Comparison of ENCODE assay signal across 15 cellular contexts in genomic region chr16:84581161-84581560, GRCh38.
"Had no signal": no experiment of that assay in that cellular context is flagged by ENCODE, and none has a peak within 500 bp of the region (broad histone marks: within the 10 kb centered on the region; RNA-seq: fewer than 3 reads in every experiment).

No MANE protein-coding gene starts in this region.

- H3K27me3 Mint-ChIP-seq: activated CD4-positive, alpha-beta T cell treated with anti-CD3 and anti-CD28 coated beads, Interleukin-2, amount 10 ng/mL, durations not matched to agents 7 days and 5 days had no signal

- H3K27me3 ChIP-seq: body of pancreas, gastrocnemius medialis, heart right ventricle, tibial artery had no signal

- H3K27ac ChIP-seq: coronary artery, gastrocnemius medialis, heart right ventricle, tibial artery, WERI-Rb-1 had no signal

- H3K4me3 ChIP-seq: body of pancreas, coronary artery, gastrocnemius medialis, heart right ventricle, tibial artery had no signal

- H3K9me3 Mint-ChIP-seq: activated CD4-positive, alpha-beta T cell treated with anti-CD3 and anti-CD28 coated beads, Interleukin-2, amount 10 ng/mL, durations not matched to agents 7 days and 5 days had no signal

- H3K9me3 ChIP-seq: body of pancreas, gastrocnemius medialis, heart right ventricle, tibial artery had no signal

- ATAC-seq: body of pancreas, gastrocnemius medialis, heart right ventricle, left lobe of liver had no signal

- H3K4me1 ChIP-seq: gastrocnemius medialis had no signal

- DNase-seq: activated CD4-positive, alpha-beta T cell treated with anti-CD3 and anti-CD28 coated beads, Interleukin-2, amount 10 ng/mL, durations not matched to agents 7 days and 5 days; activated naive CD4-positive, alpha-beta T cell treated with Interleukin-2 at 50 U/mL for 16 hours; activated T-cell treated with anti-CD3 and anti-CD28 coated beads, Interleukin-2, amount 50 U/mL, for 48 hours; body of pancreas; central memory CD4-positive, alpha-beta T cell; effector memory CD4-positive, alpha-beta T cell; gastrocnemius medialis; heart right ventricle; mammary epithelial cell; stimulated activated CD4-positive, alpha-beta T cell treated with anti-CD3 and anti-CD28 coated beads, Interleukin-4, amount 100 ng/mL, for 1 hour; SW 1271; tibial artery; WERI-Rb-1 had no signal

- H3K4me3 Mint-ChIP-seq: activated CD4-positive, alpha-beta T cell treated with anti-CD3 and anti-CD28 coated beads, Interleukin-2, amount 10 ng/mL, durations not matched to agents 7 days and 5 days had no signal

- H3K36me3 ChIP-seq: gastrocnemius medialis, WERI-Rb-1 had no signal
